1 cellular context compared by ENCODE assay signal in genomic region chr5:6732634-6733410, GRCh38.
TF ChIP-seq lines count a peak whose summit lies in the region.

No MANE protein-coding gene starts in this region.

TF ChIP-seq in liver, 16 proteins besides CTCF, POLR2A, EP300 and RAD21 (continued from another document):
- TF ChIP-seq ZBTB33 (IDR thresholded peaks at IDR 0.05) (no peak), HNF4A (conservative IDR thresholded peaks at IDR 0.05) (no peak), SP1 (IDR thresholded peaks at IDR 0.05) (no peak)
TF ChIP-seq in liver: peak in this region for 0.
